15 cellular contexts compared by ENCODE assay signal in genomic region chr6:93453956-93454355, GRCh38.
DNase-seq lines count a peak whose midpoint lies in the region; ATAC-seq lines count a peak whose summit lies in the region.
"Had no signal": no experiment of that assay in that cellular context is flagged by ENCODE, and none has a peak within 500 bp of the region (broad histone marks: within the 10 kb centered on the region; RNA-seq: fewer than 3 reads in every experiment).

No MANE protein-coding gene starts in this region.

- peak; percentile 50 for DNase-seq in MV-4-11 (lab: John Stamatoyannopoulos, UW)
- no peak for DNase-seq in cerebellar cortex (ENCODE audit: low spot score)
- no peak for DNase-seq in kidney glomerular epithelial cell (lab: John Stamatoyannopoulos, UW)
- DNase-seq in stimulated activated CD4-positive, alpha-beta T cell treated with anti-CD3 and anti-CD28 coated beads, Interleukin-15, amount 100 ng/mL, for 24 hours, result no peak
- DNase-seq: activated CD8-positive, alpha-beta T cell treated with anti-CD3 and anti-CD28 coated beads, Interleukin-2, amount 10 ng/mL, durations not matched to agents 7 days and 5 days; activated naive CD4-positive, alpha-beta T cell treated with Interleukin-2 at 50 U/mL for 16 hours; glutamatergic neuron; MG63; Peyer's patch; stimulated activated CD4-positive, alpha-beta T cell treated with anti-CD3 and anti-CD28 coated beads, Interleukin-4, amount 100 ng/mL, for 24 hours; stimulated activated naive CD4-positive, alpha-beta T cell treated with Interleukin-2 at 50 U/mL for 16 hours had no signal

- peak; percentile 74 for ATAC-seq in GM18519 (IDR thresholded peaks at IDR 0.05; ENCODE audit: low FRiP score, unreplicated experiment)
- ATAC-seq in GM21526 (IDR thresholded peaks at IDR 0.05; ENCODE audit: low FRiP score, unreplicated experiment), result peak; percentile 84
- peak; percentile 69 for ATAC-seq in HG03045 (IDR thresholded peaks at IDR 0.05; ENCODE audit: unreplicated experiment)
- no peak for ATAC-seq in HG03280 (IDR thresholded peaks at IDR 0.05; ENCODE audit: unreplicated experiment)
- ATAC-seq: activated CD8-positive, alpha-beta T cell treated with anti-CD3 and anti-CD28 coated beads, Interleukin-2, amount 10 ng/mL, durations not matched to agents 7 days and 5 days had no signal
